10 cellular contexts compared by ENCODE assay signal in genomic region chr6:153023977-153024376, GRCh38. TPM values are rescaled to one million over a fixed set of nuclear protein-coding genes. Genes with fewer than 3 reads are reported as not detected.
DNase-seq lines count a peak whose midpoint lies in the region; ATAC-seq and TF ChIP-seq lines count a peak whose summit lies in the region.
"Had no signal": no experiment of that assay in that cellular context is flagged by ENCODE, and none has a peak within 500 bp of the region (broad histone marks: within the 10 kb centered on the region; RNA-seq: fewer than 3 reads in every experiment).

No MANE protein-coding gene starts in this region.

- ATAC-seq in GM18909 (IDR thresholded peaks at IDR 0.05; ENCODE audit: poor library complexity, unreplicated experiment) (peak; percentile 26), GM21529 (IDR thresholded peaks at IDR 0.05; ENCODE audit: unreplicated experiment) (peak; percentile 18), HG02981 (IDR thresholded peaks at IDR 0.05; ENCODE audit: unreplicated experiment) (peak; percentile 20)
- peak; percentile 16 for ATAC-seq in activated T-helper 17 cell treated with anti-CD3 and anti-CD28 coated beads, Interleukin-2, amount 50 U/mL, for 72 hours (replicated peaks)

- H3K4me2 ChIP-seq in H9 (ENCODE audit: insufficient read depth, insufficient read length, low read length): no peak overlapping the region

- H4K5ac ChIP-seq in H9 (ENCODE audit: insufficient read length, low read depth, low read length): no peak overlapping the region

- H4K8ac ChIP-seq in H9 (replicated peaks; ENCODE audit: insufficient read length, low read depth, low read length): no peak overlapping the region

- no CpG with 5 or more reads among the region's 2 CpGs for WGBS in H9 (ENCODE audit: extremely low coverage, insufficient read length, low lambda C conversion rate)

- no peaks in the 10 kb centered on the region for H3K9me3 ChIP-seq in CD8-positive, alpha-beta memory T cell (ENCODE audit: low read length)
- H3K9me3 ChIP-seq in H9 (ENCODE audit: control insufficient read depth, low read depth, low read length): no peaks in the 10 kb centered on the region
- H3K9me3 ChIP-seq: breast epithelium, tibial artery had no signal

- H4K91ac ChIP-seq in H9 (ENCODE audit: insufficient read length, low read depth, low read length): no peak overlapping the region

- no peak overlapping the region for H2BK15ac ChIP-seq in H9 (ENCODE audit: low read depth, low read length)

- H3K14ac ChIP-seq in H9 (ENCODE audit: insufficient read depth, low read length): no peak overlapping the region

- H2BK5ac ChIP-seq in H9 (ENCODE audit: insufficient read length, low read length): no peak overlapping the region

- H3K4me3 ChIP-seq in CD8-positive, alpha-beta memory T cell (ENCODE audit: low read length): no peak overlapping the region
- H3K4me3 ChIP-seq: breast epithelium, tibial artery had no signal

- H3K27me3 ChIP-seq in CD8-positive, alpha-beta memory T cell (ENCODE audit: insufficient read depth, low read length, poor library complexity, severe bottlenecking): no peaks in the 10 kb centered on the region
- H3K27me3 ChIP-seq in H9 (ENCODE audit: insufficient read depth, low read length): no peaks in the 10 kb centered on the region
- H3K27me3 ChIP-seq: breast epithelium, tibial artery had no signal

- TF ChIP-seq CTCF in H9 (conservative IDR thresholded peaks at IDR 0.05): no peak

- H3T11ph ChIP-seq in H9 (ENCODE audit: low read length): no peak overlapping the region

- no peaks in the 10 kb centered on the region for H3K79me1 ChIP-seq in H9 (ENCODE audit: insufficient read depth, low read depth, low read length, poor library complexity, severe bottlenecking)

- no peaks in the 10 kb centered on the region for H3K4me1 ChIP-seq in CD8-positive, alpha-beta memory T cell (ENCODE audit: insufficient read depth, low read length)
- no peaks in the 10 kb centered on the region for H3K4me1 ChIP-seq in H9 (ENCODE audit: insufficient read depth, low read length)
- H3K4me1 ChIP-seq: breast epithelium had no signal

- no peak overlapping the region for H2AK5ac ChIP-seq in H9 (ENCODE audit: insufficient read length, low read length)

- H3K4ac ChIP-seq in H9 (ENCODE audit: low read depth, low read length): no peak overlapping the region

- no peak overlapping the region for H3K18ac ChIP-seq in H9 (ENCODE audit: insufficient read length, low read depth, low read length)

- DNase-seq in SW480 (ENCODE audit: low spot score) (no peak), H9 (no peak), activated gamma-delta T cell (lab: John Stamatoyannopoulos, UW) (no peak)
- DNase-seq in CD8-positive, alpha-beta memory T cell: no peak
- DNase-seq: tibial artery had no signal

- H4K20me1 ChIP-seq in H9 (ENCODE audit: control insufficient read depth, insufficient read depth, insufficient read length): no peaks in the 10 kb centered on the region

- H2BK20ac ChIP-seq in H9 (ENCODE audit: low read depth, low read length, poor library complexity, severe bottlenecking): no peak overlapping the region

- H3K4me1 Mint-ChIP-seq in activated T-helper 17 cell treated with anti-CD3 and anti-CD28 coated beads, Interleukin-2, amount 50 U/mL, for 72 hours: peaks cover 3% of the 10 kb centered on the region
- H3K4me1 Mint-ChIP-seq in CD8-positive, alpha-beta memory T cell: peaks cover 0 to 5% (median 1%) of the 10 kb centered on the region in 3 donors
- no peaks in the 10 kb centered on the region for H3K4me1 Mint-ChIP-seq in H9

- no peaks in the 10 kb centered on the region for H3K36me3 ChIP-seq in CD8-positive, alpha-beta memory T cell (ENCODE audit: insufficient read depth, low read length)
- H3K36me3 ChIP-seq: breast epithelium, tibial artery had no signal

- H3K23ac ChIP-seq in H9 (ENCODE audit: insufficient read length, low read depth, low read length): no peak overlapping the region

- no peak overlapping the region for H3K4me3 Mint-ChIP-seq in activated T-helper 17 cell treated with anti-CD3 and anti-CD28 coated beads, Interleukin-2, amount 50 U/mL, for 72 hours
- H3K4me3 Mint-ChIP-seq in CD8-positive, alpha-beta memory T cell: no peak overlapping the region
- H3K4me3 Mint-ChIP-seq in H9: no peak overlapping the region

- POLR2A ChIA-PET in CD8-positive, alpha-beta memory T cell (lab: Charles Lee): no interaction called here

- H2AFZ ChIP-seq in H9 (ENCODE audit: low read length): no peak overlapping the region

- H3K27ac Mint-ChIP-seq in activated T-helper 17 cell treated with anti-CD3 and anti-CD28 coated beads, Interleukin-2, amount 50 U/mL, for 72 hours: no peak overlapping the region
- H3K27ac Mint-ChIP-seq in CD8-positive, alpha-beta memory T cell: peak overlapping the region in 1 of 8 donors; percentile 29
- H3K27ac Mint-ChIP-seq in H9: no peak overlapping the region

- H3K27me3 Mint-ChIP-seq in activated T-helper 17 cell treated with anti-CD3 and anti-CD28 coated beads, Interleukin-2, amount 50 U/mL, for 72 hours: peaks cover 20% of the 10 kb centered on the region
- H3K27me3 Mint-ChIP-seq in CD8-positive, alpha-beta memory T cell: peaks cover 10 to 44% of the 10 kb centered on the region in 2 donors
- H3K27me3 Mint-ChIP-seq in H9 (ENCODE audit: low read depth): no peaks in the 10 kb centered on the region

- no peak overlapping the region for H3K27ac ChIP-seq in CD8-positive, alpha-beta memory T cell (ENCODE audit: low read depth, low read length)
- no peak overlapping the region for H3K27ac ChIP-seq in H9 (ENCODE audit: insufficient read length, low read depth, low read length)
- H3K27ac ChIP-seq: breast epithelium, tibial artery had no signal

- CTCF ChIA-PET in CD8-positive, alpha-beta memory T cell (lab: Charles Lee): interaction anchor here (1.3 to 3.1 kb wide), 3 partner anchors 10 to 161 kb away, joined by 3 to 9 read pairs (median 5); no protein-coding TSS in a partner anchor

- no peaks in the 10 kb centered on the region for H3K23me2 ChIP-seq in H9 (ENCODE audit: insufficient read length, low read depth, low read length, poor library complexity, severe bottlenecking)

- no peak overlapping the region for H2BK120ac ChIP-seq in H9 (ENCODE audit: low read depth, low read length, poor library complexity, severe bottlenecking)

- H3K79me2 ChIP-seq in H9 (ENCODE audit: insufficient read depth, low read length): no peaks in the 10 kb centered on the region

- H2BK12ac ChIP-seq in H9 (ENCODE audit: insufficient read length, low read depth, low read length): no peak overlapping the region

- H3K56ac ChIP-seq in H9 (ENCODE audit: insufficient read length, low read depth, low read length): no peak overlapping the region

- H3K9me3 Mint-ChIP-seq in activated T-helper 17 cell treated with anti-CD3 and anti-CD28 coated beads, Interleukin-2, amount 50 U/mL, for 72 hours: no peaks in the 10 kb centered on the region
- no peaks in the 10 kb centered on the region for H3K9me3 Mint-ChIP-seq in CD8-positive, alpha-beta memory T cell
- H3K9me3 Mint-ChIP-seq in H9: no peaks in the 10 kb centered on the region

- no peak overlapping the region for H3K9ac ChIP-seq in H9 (ENCODE audit: extremely low read depth, insufficient read length, low read length)

- H3K36me3 Mint-ChIP-seq in activated T-helper 17 cell treated with anti-CD3 and anti-CD28 coated beads, Interleukin-2, amount 50 U/mL, for 72 hours (ENCODE audit: low read depth): no peaks in the 10 kb centered on the region
- no peaks in the 10 kb centered on the region for H3K36me3 Mint-ChIP-seq in CD8-positive, alpha-beta memory T cell
- H3K36me3 Mint-ChIP-seq in H9 (ENCODE audit: insufficient read depth in 1 of 3, low read depth in 3 of 3): peaks cover 0 to 5% (median 0%) of the 10 kb centered on the region in 3 experiments; a peak in 1 of 7 replicates

RNA-seq across cellular contexts. Expression of gene MTRF1L, which starts 21.5 kb away (rescaled TPM):
- 10 to 100 TPM; 15.4 to 22.4 TPM for total RNA-seq in activated T-helper 17 cell treated with anti-CD3 and anti-CD28 coated beads, Interleukin-2, amount 50 U/mL, for 72 hours
- total RNA-seq in CD8-positive, alpha-beta memory T cell: 10 to 100 TPM; 15.3 to 17.4 TPM
- polyA plus RNA-seq in CD8-positive, alpha-beta memory T cell: 8.2 TPM
- total RNA-seq in H9 (2021): 26.5 and 29.2 TPM in 2 replicates

RNA-seq across cellular contexts. Expression of gene FBXO5, which starts 41.1 kb away (rescaled TPM):
- total RNA-seq in activated T-helper 17 cell treated with anti-CD3 and anti-CD28 coated beads, Interleukin-2, amount 50 U/mL, for 72 hours: 10 to 100 TPM; 39.7 to 41.4 TPM
- total RNA-seq in CD8-positive, alpha-beta memory T cell: 10 to 100 TPM; 29.7 to 33.8 TPM
- polyA plus RNA-seq in CD8-positive, alpha-beta memory T cell: 7.6 TPM
- 43.2 and 47.6 TPM in 2 replicates for total RNA-seq in H9 (2021)
